ENCODE assay signal across 1 cellular context in genomic region chr6:119147101-119148053, GRCh38.
TF ChIP-seq lines count a peak whose summit lies in the region.

No MANE protein-coding gene starts in this region.

TF ChIP-seq in HepG2, 621 proteins besides CTCF, POLR2A, EP300 and RAD21 (continued from another document):
- TF ChIP-seq, protein P1, sequence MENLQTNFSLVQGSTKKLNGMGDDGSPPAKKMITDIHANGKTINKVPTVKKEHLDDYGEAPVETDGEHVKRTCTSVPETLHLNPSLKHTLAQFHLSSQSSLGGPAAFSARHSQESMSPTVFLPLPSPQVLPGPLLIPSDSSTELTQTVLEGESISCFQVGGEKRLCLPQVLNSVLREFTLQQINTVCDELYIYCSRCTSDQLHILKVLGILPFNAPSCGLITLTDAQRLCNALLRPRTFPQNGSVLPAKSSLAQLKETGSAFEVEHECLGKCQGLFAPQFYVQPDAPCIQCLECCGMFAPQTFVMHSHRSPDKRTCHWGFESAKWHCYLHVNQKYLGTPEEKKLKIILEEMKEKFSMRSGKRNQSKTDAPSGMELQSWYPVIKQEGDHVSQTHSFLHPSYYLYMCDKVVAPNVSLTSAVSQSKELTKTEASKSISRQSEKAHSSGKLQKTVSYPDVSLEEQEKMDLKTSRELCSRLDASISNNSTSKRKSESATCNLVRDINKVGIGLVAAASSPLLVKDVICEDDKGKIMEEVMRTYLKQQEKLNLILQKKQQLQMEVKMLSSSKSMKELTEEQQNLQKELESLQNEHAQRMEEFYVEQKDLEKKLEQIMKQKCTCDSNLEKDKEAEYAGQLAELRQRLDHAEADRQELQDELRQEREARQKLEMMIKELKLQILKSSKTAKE (CRISPR knock-in tag; IDR thresholded peaks at IDR 0.05; ENCODE audit: borderline replicate concordance), result 0 out of 2 replicates have a peak, but pooled peaks have one; percentile 24
